13 cellular contexts compared by ENCODE assay signal in the genomic region with DNA sequence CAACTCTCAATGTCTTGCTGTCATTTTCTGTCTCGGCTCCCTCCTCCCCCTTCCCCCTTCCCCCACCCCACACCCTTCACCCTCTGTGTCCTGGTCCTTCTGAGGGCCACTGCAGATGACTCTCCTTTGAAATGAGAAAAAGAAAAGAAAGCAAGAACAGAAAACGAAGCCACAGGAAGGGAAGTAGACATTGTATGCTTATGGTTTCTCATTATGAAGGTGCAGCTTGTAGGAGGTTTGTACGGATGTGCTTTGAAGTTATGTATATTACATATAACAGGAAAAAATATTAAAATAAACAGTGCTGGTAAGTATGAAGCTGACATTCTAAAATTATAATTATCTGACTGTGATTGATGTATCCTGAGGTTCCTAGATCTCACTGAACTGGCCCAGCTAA. TPM values are rescaled to one million over a fixed set of nuclear protein-coding genes. Genes with fewer than 3 reads are reported as not detected.
DNase-seq lines count a peak whose midpoint lies in the region; ATAC-seq, FAIRE-seq and TF ChIP-seq lines count a peak whose summit lies in the region.
"Had no signal": no experiment of that assay in that cellular context is flagged by ENCODE, and none has a peak within 500 bp of the region (broad histone marks: within the 10 kb centered on the region; RNA-seq: fewer than 3 reads in every experiment).

No MANE protein-coding gene starts in this region.

- no TSS peak for BruUV-seq in MCF 10A (replicated peaks; lab: Mats Ljungman, UMichigan)

- H3K4me3 Mint-ChIP-seq in activated CD8-positive, alpha-beta T cell treated with anti-CD3 and anti-CD28 coated beads for 36 hours: no peak overlapping the region
- H3K4me3 Mint-ChIP-seq in activated CD8-positive, alpha-beta T cell treated with anti-CD3 and anti-CD28 coated beads, Interleukin-2, amount 10 ng/mL, durations not matched to agents 7 days and 5 days: no peak overlapping the region
- H3K4me3 Mint-ChIP-seq in activated naive CD4-positive, alpha-beta T cell treated with anti-CD3 and anti-CD28 coated beads for 36 hours: no peak overlapping the region
- no peak overlapping the region for H3K4me3 Mint-ChIP-seq in MCF 10A (ENCODE audit: unreplicated experiment)
- H3K4me3 Mint-ChIP-seq: B cell; CD4-positive, alpha-beta memory T cell had no signal

- ATAC-seq in activated CD8-positive, alpha-beta T cell treated with anti-CD3 and anti-CD28 coated beads for 36 hours: peak; percentile 30
- no peak for ATAC-seq in activated CD8-positive, alpha-beta T cell treated with anti-CD3 and anti-CD28 coated beads, Interleukin-2, amount 10 ng/mL, durations not matched to agents 7 days and 5 days
- peak; percentile 36 to 74 for ATAC-seq in activated naive CD4-positive, alpha-beta T cell treated with anti-CD3 and anti-CD28 coated beads, Interleukin-2, amount 50 U/mL, for 72 hours

- no peak for FAIRE-seq in GM12891 (lab: Jason Lieb, UNC)
- FAIRE-seq: A204.1, H1 had no signal

- intact Hi-C loops in activated CD8-positive, alpha-beta T cell treated with anti-CD3 and anti-CD28 coated beads for 36 hours (cut with micrococcal nuclease): no loop called here
- intact Hi-C loops in activated naive CD4-positive, alpha-beta T cell treated with anti-CD3 and anti-CD28 coated beads for 36 hours (cut with micrococcal nuclease): no loop called here
- intact Hi-C loops in MCF 10A (cut with micrococcal nuclease): no loop called here

- POLR2A ChIA-PET in activated CD8-positive, alpha-beta T cell treated with anti-CD3 and anti-CD28 coated beads for 36 hours (lab: Charles Lee): no interaction called here
- POLR2A ChIA-PET in activated CD8-positive, alpha-beta T cell treated with anti-CD3 and anti-CD28 coated beads, Interleukin-2, amount 10 ng/mL, durations not matched to agents 7 days and 5 days (lab: Charles Lee): interaction anchor here (0.6 kb wide), 1 partner anchor 276 kb away, joined by 3 read pairs; the partner anchor contains the start of gene SCAND1
- POLR2A ChIA-PET in MCF 10A (lab: Yijun Ruan, JAX): no interaction called here

- CTCF ChIA-PET in activated CD8-positive, alpha-beta T cell treated with anti-CD3 and anti-CD28 coated beads for 36 hours (lab: Charles Lee): interaction anchor here (1.3 kb wide), 1 partner anchor 31 kb away, joined by 4 read pairs; no protein-coding TSS in a partner anchor
- CTCF ChIA-PET in activated CD8-positive, alpha-beta T cell treated with anti-CD3 and anti-CD28 coated beads, Interleukin-2, amount 10 ng/mL, durations not matched to agents 7 days and 5 days (lab: Charles Lee): interaction anchor here (5.4 kb wide), 1 partner anchor 28 kb away, joined by 21 read pairs; no protein-coding TSS in a partner anchor
- CTCF ChIA-PET in activated naive CD4-positive, alpha-beta T cell treated with anti-CD3 and anti-CD28 coated beads for 36 hours (lab: Charles Lee): interaction anchor here (0.6 to 1.2 kb wide), 3 partner anchors 28 to 318 kb away, joined by 3 read pairs; no protein-coding TSS in a partner anchor
- CTCF ChIA-PET in MCF 10A (lab: Yijun Ruan, JAX): interaction anchor here (0.6 to 1.0 kb wide), 2 partner anchors 17 to 191 kb away, joined by 3 to 4 read pairs; no protein-coding TSS in a partner anchor

- TF ChIP-seq POLR2A in GM12891 (IDR thresholded peaks at IDR 0.05; ENCODE audit: low read depth, low read length): no peak

- no peak for TF ChIP-seq CTCF in activated CD8-positive, alpha-beta T cell treated with anti-CD3 and anti-CD28 coated beads for 36 hours (IDR thresholded peaks at IDR 0.05)
- no peak for TF ChIP-seq CTCF in MCF 10A (IDR thresholded peaks at IDR 0.05; ENCODE audit: unreplicated experiment)

- no peaks in the 10 kb centered on the region for H3K36me3 Mint-ChIP-seq in activated CD8-positive, alpha-beta T cell treated with anti-CD3 and anti-CD28 coated beads for 36 hours (ENCODE audit: low read depth)
- no peaks in the 10 kb centered on the region for H3K36me3 Mint-ChIP-seq in activated CD8-positive, alpha-beta T cell treated with anti-CD3 and anti-CD28 coated beads, Interleukin-2, amount 10 ng/mL, durations not matched to agents 7 days and 5 days (ENCODE audit: low read depth)
- no peaks in the 10 kb centered on the region for H3K36me3 Mint-ChIP-seq in activated naive CD4-positive, alpha-beta T cell treated with anti-CD3 and anti-CD28 coated beads, Interleukin-2, amount 50 U/mL, for 72 hours
- H3K36me3 Mint-ChIP-seq in activated naive CD4-positive, alpha-beta T cell treated with anti-CD3 and anti-CD28 coated beads for 36 hours (ENCODE audit: low read depth): no peaks in the 10 kb centered on the region
- no peaks in the 10 kb centered on the region for H3K36me3 Mint-ChIP-seq in MCF 10A (ENCODE audit: insufficient read depth, unreplicated experiment)
- H3K36me3 Mint-ChIP-seq: CD4-positive, alpha-beta memory T cell had no signal

- no peak overlapping the region for H3K27ac Mint-ChIP-seq in activated CD8-positive, alpha-beta T cell treated with anti-CD3 and anti-CD28 coated beads for 36 hours
- H3K27ac Mint-ChIP-seq in activated CD8-positive, alpha-beta T cell treated with anti-CD3 and anti-CD28 coated beads, Interleukin-2, amount 10 ng/mL, durations not matched to agents 7 days and 5 days: no peak overlapping the region
- H3K27ac Mint-ChIP-seq in activated naive CD4-positive, alpha-beta T cell treated with anti-CD3 and anti-CD28 coated beads, Interleukin-2, amount 50 U/mL, for 72 hours: peak overlapping the region in 1 of 2 donors; percentile 62
- H3K27ac Mint-ChIP-seq in activated naive CD4-positive, alpha-beta T cell treated with anti-CD3 and anti-CD28 coated beads for 36 hours: no peak overlapping the region
- H3K27ac Mint-ChIP-seq in MCF 10A (ENCODE audit: low read depth, unreplicated experiment): no peak overlapping the region
- H3K27ac Mint-ChIP-seq: B cell had no signal

- no peaks in the 10 kb centered on the region for H3K9me3 Mint-ChIP-seq in activated CD8-positive, alpha-beta T cell treated with anti-CD3 and anti-CD28 coated beads for 36 hours
- H3K9me3 Mint-ChIP-seq in activated CD8-positive, alpha-beta T cell treated with anti-CD3 and anti-CD28 coated beads, Interleukin-2, amount 10 ng/mL, durations not matched to agents 7 days and 5 days (ENCODE audit: insufficient read depth): no peaks in the 10 kb centered on the region
- no peaks in the 10 kb centered on the region for H3K9me3 Mint-ChIP-seq in activated naive CD4-positive, alpha-beta T cell treated with anti-CD3 and anti-CD28 coated beads, Interleukin-2, amount 50 U/mL, for 72 hours
- H3K9me3 Mint-ChIP-seq in activated naive CD4-positive, alpha-beta T cell treated with anti-CD3 and anti-CD28 coated beads for 36 hours: no peaks in the 10 kb centered on the region
- no peaks in the 10 kb centered on the region for H3K9me3 Mint-ChIP-seq in MCF 10A (ENCODE audit: unreplicated experiment)

- peaks cover 9% of the 10 kb centered on the region for H3K27me3 Mint-ChIP-seq in activated CD8-positive, alpha-beta T cell treated with anti-CD3 and anti-CD28 coated beads for 36 hours
- peaks cover 10% of the 10 kb centered on the region for H3K27me3 Mint-ChIP-seq in activated CD8-positive, alpha-beta T cell treated with anti-CD3 and anti-CD28 coated beads, Interleukin-2, amount 10 ng/mL, durations not matched to agents 7 days and 5 days (ENCODE audit: low read depth)
- H3K27me3 Mint-ChIP-seq in activated naive CD4-positive, alpha-beta T cell treated with anti-CD3 and anti-CD28 coated beads for 36 hours (ENCODE audit: low read depth): no peaks in the 10 kb centered on the region
- no peaks in the 10 kb centered on the region for H3K27me3 Mint-ChIP-seq in MCF 10A (ENCODE audit: insufficient read depth, unreplicated experiment)

- DNase-seq in activated CD8-positive, alpha-beta T cell treated with anti-CD3 and anti-CD28 coated beads for 36 hours: no peak
- no peak for DNase-seq in activated CD8-positive, alpha-beta T cell treated with anti-CD3 and anti-CD28 coated beads, Interleukin-2, amount 10 ng/mL, durations not matched to agents 7 days and 5 days
- DNase-seq in activated naive CD4-positive, alpha-beta T cell treated with anti-CD3 and anti-CD28 coated beads, Interleukin-2, amount 50 U/mL, for 72 hours (ENCODE audit: low spot score in 2 of 2): no peak
- DNase-seq in activated naive CD4-positive, alpha-beta T cell treated with anti-CD3 and anti-CD28 coated beads for 36 hours: no peak
- DNase-seq in GM12891 (ENCODE audit: insufficient read length, low spot score) (no peak), NCI-H1092 treated with DMSO at 0.1 percent for 48 hours (lab: John Stamatoyannopoulos, UW) (no peak), MCF 10A (ENCODE audit: unreplicated experiment) (no peak)
- DNase-seq: C1 segment of cervical spinal cord; CD4-positive, alpha-beta memory T cell; DMS79 had no signal

- H3K4me1 Mint-ChIP-seq in activated CD8-positive, alpha-beta T cell treated with anti-CD3 and anti-CD28 coated beads for 36 hours (ENCODE audit: low read depth): peaks cover 3% of the 10 kb centered on the region
- H3K4me1 Mint-ChIP-seq in activated CD8-positive, alpha-beta T cell treated with anti-CD3 and anti-CD28 coated beads, Interleukin-2, amount 10 ng/mL, durations not matched to agents 7 days and 5 days (ENCODE audit: low read depth): peaks cover 9% of the 10 kb centered on the region
- peaks cover 17% of the 10 kb centered on the region for H3K4me1 Mint-ChIP-seq in activated naive CD4-positive, alpha-beta T cell treated with anti-CD3 and anti-CD28 coated beads for 36 hours (ENCODE audit: low read depth)
- H3K4me1 Mint-ChIP-seq in MCF 10A (ENCODE audit: insufficient read depth, unreplicated experiment): no peaks in the 10 kb centered on the region
- H3K4me1 Mint-ChIP-seq: B cell had no signal

TF ChIP-seq in GM12891, 5 proteins besides CTCF, POLR2A, EP300 and RAD21:
- TF ChIP-seq SPI1 (IDR thresholded peaks at IDR 0.05; ENCODE audit: low read depth, low read length): 0 out of 2 replicates have a peak, but pooled peaks have one; percentile 18
- TF ChIP-seq TAF1 (IDR thresholded peaks at IDR 0.05; ENCODE audit: low read depth, low read length): no peak

RNA-seq across cellular contexts. Expression of gene AAR2, which starts 6.3 kb away (rescaled TPM):
- 10 to 100 TPM; 18.8 to 19.7 TPM for total RNA-seq in activated CD8-positive, alpha-beta T cell treated with anti-CD3 and anti-CD28 coated beads for 36 hours
- 10 to 100 TPM; 20.5 to 22.7 TPM for total RNA-seq in activated CD8-positive, alpha-beta T cell treated with anti-CD3 and anti-CD28 coated beads, Interleukin-2, amount 10 ng/mL, durations not matched to agents 7 days and 5 days
- total RNA-seq in activated naive CD4-positive, alpha-beta T cell treated with anti-CD3 and anti-CD28 coated beads, Interleukin-2, amount 50 U/mL, for 72 hours: 10 to 100 TPM; 11.6 to 21.8 TPM
- 10 to 100 TPM; 15.5 to 17.3 TPM for total RNA-seq in activated naive CD4-positive, alpha-beta T cell treated with anti-CD3 and anti-CD28 coated beads for 36 hours
- 18.5 TPM for polyA plus RNA-seq in GM12891 (2012; ENCODE audit: low read depth, missing spikeins)
- 21.0 and 24.7 TPM in 2 replicates for total RNA-seq in MCF 10A (2022)
